ENCODE assay signal across 1 cellular context in the genomic region with DNA sequence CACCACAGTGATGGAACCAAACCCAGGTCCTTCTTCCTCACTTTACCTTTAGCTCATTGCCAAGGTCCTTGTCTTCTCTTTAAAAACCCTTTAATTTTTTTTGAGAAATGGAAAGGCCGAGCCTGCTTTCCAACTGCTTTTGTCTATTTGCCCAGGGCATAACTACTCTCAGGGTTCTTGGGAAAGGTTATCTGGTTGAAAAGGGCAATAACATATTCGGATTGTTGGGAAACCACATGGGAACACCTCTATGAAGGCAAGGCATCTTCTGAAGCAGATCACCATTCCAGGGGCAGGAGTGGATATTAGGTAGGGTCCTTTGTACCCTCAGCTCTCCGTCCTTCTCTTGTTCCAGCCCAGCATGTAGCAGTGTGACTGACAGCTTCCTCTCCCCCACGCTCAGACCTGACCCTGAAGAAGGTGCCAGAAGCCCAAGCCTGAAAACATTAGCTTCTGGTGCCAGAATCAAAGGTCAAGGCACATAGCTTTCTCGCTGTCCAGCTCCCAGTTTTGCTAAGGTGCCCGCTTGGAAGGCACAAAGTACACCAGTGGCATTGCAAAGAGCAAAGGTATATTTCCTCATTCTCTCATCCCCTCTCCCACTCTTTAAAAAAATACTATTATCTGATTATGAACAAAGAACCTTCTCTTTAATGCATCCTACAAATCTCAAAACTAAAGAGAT.
TF ChIP-seq lines count a peak whose summit lies in the region.

No MANE protein-coding gene starts in this region.

TF ChIP-seq in WTC11, 78 proteins besides CTCF, POLR2A, EP300 and RAD21:
- TF ChIP-seq ESRRA (CRISPR knock-in tag; IDR thresholded peaks at IDR 0.05; ENCODE audit: borderline replicate concordance) (no peak), KAT7 (CRISPR knock-in tag; IDR thresholded peaks at IDR 0.05; ENCODE audit: borderline replicate concordance) (no peak), NR1H2 (CRISPR knock-in tag; IDR thresholded peaks at IDR 0.05) (no peak), TEAD4 (CRISPR knock-in tag; IDR thresholded peaks at IDR 0.05) (no peak), ZNF671 (CRISPR knock-in tag; IDR thresholded peaks at IDR 0.05) (no peak), ELF4 (CRISPR knock-in tag; IDR thresholded peaks at IDR 0.05; ENCODE audit: low read depth) (no peak), NFE2L1 (CRISPR knock-in tag; IDR thresholded peaks at IDR 0.05) (no peak), SMAD4 (CRISPR knock-in tag; IDR thresholded peaks at IDR 0.05) (no peak), NFYB (CRISPR knock-in tag; conservative IDR thresholded peaks at IDR 0.05; ENCODE audit: low read depth) (no peak), TEAD1 (CRISPR knock-in tag; IDR thresholded peaks at IDR 0.05) (no peak), ZNF263 (CRISPR knock-in tag; IDR thresholded peaks at IDR 0.05; ENCODE audit: low read depth) (no peak)
- TF ChIP-seq, protein P1, sequence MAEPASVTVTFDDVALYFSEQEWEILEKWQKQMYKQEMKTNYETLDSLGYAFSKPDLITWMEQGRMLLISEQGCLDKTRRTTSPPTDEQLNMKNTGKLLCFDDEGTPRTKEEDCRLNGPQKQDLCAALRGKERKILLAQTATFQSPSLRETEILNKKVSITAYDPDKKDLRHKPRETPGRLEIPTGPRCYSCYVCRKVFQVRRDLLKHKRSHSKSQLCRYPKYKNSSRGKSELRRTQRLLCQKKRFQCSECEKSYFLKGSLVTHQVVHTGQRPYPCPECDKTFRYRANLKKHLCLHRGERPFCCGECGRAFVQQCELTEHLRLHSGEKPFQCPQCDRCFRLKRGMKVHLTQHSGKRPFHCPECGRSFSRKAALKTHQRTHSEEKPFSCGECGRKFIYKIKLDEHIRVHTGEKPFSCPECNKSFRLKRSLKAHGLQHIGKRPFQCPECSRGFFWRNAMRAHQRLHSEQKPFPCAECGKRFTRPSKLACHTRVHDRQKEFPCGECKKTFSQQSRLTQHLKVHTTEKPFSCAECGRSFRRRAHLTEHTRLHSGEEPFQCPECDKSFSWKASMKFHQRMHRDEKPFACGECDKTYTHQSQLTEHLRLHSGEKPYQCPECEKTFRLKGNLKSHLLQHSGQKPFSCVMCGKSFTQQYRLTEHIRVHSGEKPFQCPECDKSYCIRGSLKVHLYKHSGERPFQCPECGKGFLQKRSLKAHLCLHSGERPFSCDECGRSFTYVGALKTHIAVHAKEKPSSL (CRISPR knock-in tag; conservative IDR thresholded peaks at IDR 0.05): no peak
- TF ChIP-seq, protein P2, sequence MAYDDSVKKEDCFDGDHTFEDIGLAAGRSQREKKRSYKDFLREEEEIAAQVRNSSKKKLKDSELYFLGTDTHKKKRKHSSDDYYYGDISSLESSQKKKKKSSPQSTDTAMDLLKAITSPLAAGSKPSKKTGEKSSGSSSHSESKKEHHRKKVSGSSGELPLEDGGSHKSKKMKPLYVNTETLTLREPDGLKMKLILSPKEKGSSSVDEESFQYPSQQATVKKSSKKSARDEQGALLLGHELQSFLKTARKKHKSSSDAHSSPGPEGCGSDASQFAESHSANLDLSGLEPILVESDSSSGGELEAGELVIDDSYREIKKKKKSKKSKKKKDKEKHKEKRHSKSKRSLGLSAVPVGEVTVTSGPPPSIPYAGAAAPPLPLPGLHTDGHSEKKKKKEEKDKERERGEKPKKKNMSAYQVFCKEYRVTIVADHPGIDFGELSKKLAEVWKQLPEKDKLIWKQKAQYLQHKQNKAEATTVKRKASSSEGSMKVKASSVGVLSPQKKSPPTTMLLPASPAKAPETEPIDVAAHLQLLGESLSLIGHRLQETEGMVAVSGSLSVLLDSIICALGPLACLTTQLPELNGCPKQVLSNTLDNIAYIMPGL (CRISPR knock-in tag; IDR thresholded peaks at IDR 0.05): no peak
- TF ChIP-seq, protein P3, sequence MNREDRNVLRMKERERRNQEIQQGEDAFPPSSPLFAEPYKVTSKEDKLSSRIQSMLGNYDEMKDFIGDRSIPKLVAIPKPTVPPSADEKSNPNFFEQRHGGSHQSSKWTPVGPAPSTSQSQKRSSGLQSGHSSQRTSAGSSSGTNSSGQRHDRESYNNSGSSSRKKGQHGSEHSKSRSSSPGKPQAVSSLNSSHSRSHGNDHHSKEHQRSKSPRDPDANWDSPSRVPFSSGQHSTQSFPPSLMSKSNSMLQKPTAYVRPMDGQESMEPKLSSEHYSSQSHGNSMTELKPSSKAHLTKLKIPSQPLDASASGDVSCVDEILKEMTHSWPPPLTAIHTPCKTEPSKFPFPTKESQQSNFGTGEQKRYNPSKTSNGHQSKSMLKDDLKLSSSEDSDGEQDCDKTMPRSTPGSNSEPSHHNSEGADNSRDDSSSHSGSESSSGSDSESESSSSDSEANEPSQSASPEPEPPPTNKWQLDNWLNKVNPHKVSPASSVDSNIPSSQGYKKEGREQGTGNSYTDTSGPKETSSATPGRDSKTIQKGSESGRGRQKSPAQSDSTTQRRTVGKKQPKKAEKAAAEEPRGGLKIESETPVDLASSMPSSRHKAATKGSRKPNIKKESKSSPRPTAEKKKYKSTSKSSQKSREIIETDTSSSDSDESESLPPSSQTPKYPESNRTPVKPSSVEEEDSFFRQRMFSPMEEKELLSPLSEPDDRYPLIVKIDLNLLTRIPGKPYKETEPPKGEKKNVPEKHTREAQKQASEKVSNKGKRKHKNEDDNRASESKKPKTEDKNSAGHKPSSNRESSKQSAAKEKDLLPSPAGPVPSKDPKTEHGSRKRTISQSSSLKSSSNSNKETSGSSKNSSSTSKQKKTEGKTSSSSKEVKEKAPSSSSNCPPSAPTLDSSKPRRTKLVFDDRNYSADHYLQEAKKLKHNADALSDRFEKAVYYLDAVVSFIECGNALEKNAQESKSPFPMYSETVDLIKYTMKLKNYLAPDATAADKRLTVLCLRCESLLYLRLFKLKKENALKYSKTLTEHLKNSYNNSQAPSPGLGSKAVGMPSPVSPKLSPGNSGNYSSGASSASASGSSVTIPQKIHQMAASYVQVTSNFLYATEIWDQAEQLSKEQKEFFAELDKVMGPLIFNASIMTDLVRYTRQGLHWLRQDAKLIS (CRISPR knock-in tag; IDR thresholded peaks at IDR 0.05; ENCODE audit: borderline replicate concordance): no peak
- TF ChIP-seq, protein P4, sequence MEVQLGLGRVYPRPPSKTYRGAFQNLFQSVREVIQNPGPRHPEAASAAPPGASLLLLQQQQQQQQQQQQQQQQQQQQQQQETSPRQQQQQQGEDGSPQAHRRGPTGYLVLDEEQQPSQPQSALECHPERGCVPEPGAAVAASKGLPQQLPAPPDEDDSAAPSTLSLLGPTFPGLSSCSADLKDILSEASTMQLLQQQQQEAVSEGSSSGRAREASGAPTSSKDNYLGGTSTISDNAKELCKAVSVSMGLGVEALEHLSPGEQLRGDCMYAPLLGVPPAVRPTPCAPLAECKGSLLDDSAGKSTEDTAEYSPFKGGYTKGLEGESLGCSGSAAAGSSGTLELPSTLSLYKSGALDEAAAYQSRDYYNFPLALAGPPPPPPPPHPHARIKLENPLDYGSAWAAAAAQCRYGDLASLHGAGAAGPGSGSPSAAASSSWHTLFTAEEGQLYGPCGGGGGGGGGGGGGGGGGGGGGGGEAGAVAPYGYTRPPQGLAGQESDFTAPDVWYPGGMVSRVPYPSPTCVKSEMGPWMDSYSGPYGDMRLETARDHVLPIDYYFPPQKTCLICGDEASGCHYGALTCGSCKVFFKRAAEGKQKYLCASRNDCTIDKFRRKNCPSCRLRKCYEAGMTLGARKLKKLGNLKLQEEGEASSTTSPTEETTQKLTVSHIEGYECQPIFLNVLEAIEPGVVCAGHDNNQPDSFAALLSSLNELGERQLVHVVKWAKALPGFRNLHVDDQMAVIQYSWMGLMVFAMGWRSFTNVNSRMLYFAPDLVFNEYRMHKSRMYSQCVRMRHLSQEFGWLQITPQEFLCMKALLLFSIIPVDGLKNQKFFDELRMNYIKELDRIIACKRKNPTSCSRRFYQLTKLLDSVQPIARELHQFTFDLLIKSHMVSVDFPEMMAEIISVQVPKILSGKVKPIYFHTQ (CRISPR knock-in tag; IDR thresholded peaks at IDR 0.05): no peak
- TF ChIP-seq, protein P5, sequence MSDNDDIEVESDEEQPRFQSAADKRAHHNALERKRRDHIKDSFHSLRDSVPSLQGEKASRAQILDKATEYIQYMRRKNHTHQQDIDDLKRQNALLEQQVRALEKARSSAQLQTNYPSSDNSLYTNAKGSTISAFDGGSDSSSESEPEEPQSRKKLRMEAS (CRISPR knock-in tag; IDR thresholded peaks at IDR 0.05): no peak
